8 cellular contexts compared by ENCODE assay signal in genomic region chr1:202056644-202057334, GRCh38.
A peak's percentile ranks its signal among the peaks of the same experiment; 100 is the strongest.
DNase-seq lines count a peak whose midpoint lies in the region; ATAC-seq lines count a peak whose summit lies in the region.

No MANE protein-coding gene starts in this region.

- H3K4me3 Mint-ChIP-seq in stimulated activated memory B cell treated with anti-CD40 and anti-IgM and Interleukin-4, amounts not matched to agents 10 μg/mL and 1 μg/mL and 100 μg/mL, for 72 hours = no peak overlapping the region

- no peak overlapping the region for H3K27ac Mint-ChIP-seq in stimulated activated memory B cell treated with anti-CD40 and anti-IgM and Interleukin-4, amounts not matched to agents 10 μg/mL and 1 μg/mL and 100 μg/mL, for 72 hours

- in situ Hi-C loops in KBM-7 (cut with MboI; ENCODE audit: low pct_unique_long_range_greater_than_20kb, low sequenced_read_pairs) = no loop called here

- H3K36me3 Mint-ChIP-seq in stimulated activated memory B cell treated with anti-CD40 and anti-IgM and Interleukin-4, amounts not matched to agents 10 μg/mL and 1 μg/mL and 100 μg/mL, for 72 hours = no peaks in the 10 kb centered on the region

- peaks cover 37% of the 10 kb centered on the region for H3K27me3 Mint-ChIP-seq in stimulated activated memory B cell treated with anti-CD40 and anti-IgM and Interleukin-4, amounts not matched to agents 10 μg/mL and 1 μg/mL and 100 μg/mL, for 72 hours

- DNase-seq in KBM-7 (peak; percentile 11), NCI-H69 (lab: John Stamatoyannopoulos, UW) (peak; percentile 100), glomerular visceral epithelial cell (ENCODE audit: extremely low spot score) (peak; percentile 42), anterior cingulate cortex (lab: John Stamatoyannopoulos, UW) (no peak), pons (ENCODE audit: low spot score) (no peak)
- no peak for DNase-seq in stimulated activated CD4-positive, alpha-beta T cell treated with anti-CD3 and anti-CD28 coated beads, Interleukin-4, amount 100 ng/mL, for 4 hours

- no peaks in the 10 kb centered on the region for H3K9me3 Mint-ChIP-seq in stimulated activated memory B cell treated with anti-CD40 and anti-IgM and Interleukin-4, amounts not matched to agents 10 μg/mL and 1 μg/mL and 100 μg/mL, for 72 hours

- H3K4me1 Mint-ChIP-seq in stimulated activated memory B cell treated with anti-CD40 and anti-IgM and Interleukin-4, amounts not matched to agents 10 μg/mL and 1 μg/mL and 100 μg/mL, for 72 hours = no peaks in the 10 kb centered on the region

- peak; percentile 8 for ATAC-seq in stimulated activated memory B cell treated with anti-CD40 and anti-IgM and Interleukin-4, amounts not matched to agents 10 μg/mL and 1 μg/mL and 100 μg/mL, for 72 hours
- no peak for ATAC-seq in HG03442 (IDR thresholded peaks at IDR 0.05; ENCODE audit: unreplicated experiment)

Comparison
In these comparisons a context has a peak if more than half of its experiments do, and no peak if none do; other contexts are left out.
1. DNase-seq: peak in KBM-7 (single experiment), NCI-H69 (single experiment) and glomerular visceral epithelial cell (single experiment); none in stimulated activated CD4-positive, alpha-beta T cell treated with anti-CD3 and anti-CD28 coated beads, Interleukin-4, amount 100 ng/mL, for 4 hours (0 of 2), anterior cingulate cortex (0 of 58) and pons (single experiment).